In the genomic region with DNA sequence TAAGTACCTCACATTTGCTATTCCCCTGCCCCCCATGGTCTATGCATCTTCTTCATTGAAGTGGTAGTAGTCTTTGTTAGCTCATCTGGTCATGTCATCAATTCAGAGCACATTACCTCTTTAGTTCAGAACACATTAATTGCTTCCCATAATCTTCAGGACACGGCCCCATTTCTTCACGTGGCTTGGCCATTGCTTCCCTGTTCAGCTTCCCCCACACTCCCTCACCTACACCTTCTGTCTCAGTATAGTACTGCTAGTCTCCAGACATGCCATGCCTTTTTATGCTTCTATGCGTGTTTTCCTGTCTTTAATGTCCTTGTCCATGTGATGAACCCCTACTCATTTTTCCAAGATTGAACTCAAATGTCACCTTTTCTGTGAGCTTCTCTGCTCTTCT, we compare ENCODE assay signal across 1 cellular context.
TF ChIP-seq lines count a peak whose summit lies in the region.

No MANE protein-coding gene starts in this region.

TF ChIP-seq in GM23338, 12 proteins besides CTCF, POLR2A, EP300 and RAD21 (continued from another document):
- no peak for TF ChIP-seq EZH2phosphoT487 (IDR thresholded peaks at IDR 0.05; ENCODE audit: unreplicated experiment)
TF ChIP-seq in GM23338: peak in this region for 0.
